Comparison of ENCODE assay signal across 2 cellular contexts in genomic region chr2:58834404-58834803, GRCh38.
TF ChIP-seq lines count a peak whose summit lies in the region.

No MANE protein-coding gene starts in this region.

TF ChIP-seq in IMR-90, 13 proteins besides CTCF, POLR2A, EP300 and RAD21:
- TF ChIP-seq MXI1 (IDR thresholded peaks at IDR 0.05; ENCODE audit: borderline replicate concordance, low read depth, low read length): no peak
- TF ChIP-seq MAZ (IDR thresholded peaks at IDR 0.05; ENCODE audit: borderline replicate concordance, low read depth, low read length): no peak

TF ChIP-seq in K562, 482 proteins besides CTCF, POLR2A, EP300 and RAD21:
- TF ChIP-seq HMG20A (CRISPR knock-in tag; conservative IDR thresholded peaks at IDR 0.05): no peak
- TF ChIP-seq MTA1 (IDR thresholded peaks at IDR 0.05; ENCODE audit: borderline replicate concordance): no peak
- no peak for TF ChIP-seq SP2 (IDR thresholded peaks at IDR 0.05; ENCODE audit: extremely low read depth, low read depth, low read length, poor library complexity, severe bottlenecking)
- peak; percentile 28 to 87; a peak in 1 of 4 replicates for TF ChIP-seq TEAD1 (CRISPR knock-in tag; IDR thresholded peaks at IDR 0.05)
- TF ChIP-seq ZNF212 (CRISPR knock-in tag; IDR thresholded peaks at IDR 0.05): no peak
- no peak for TF ChIP-seq CTBP1 (IDR thresholded peaks at IDR 0.05; ENCODE audit: borderline replicate concordance)
- TF ChIP-seq ZBTB9 (CRISPR knock-in tag; IDR thresholded peaks at IDR 0.05): no peak
- no peak for TF ChIP-seq RCOR1 (IDR thresholded peaks at IDR 0.05; ENCODE audit: borderline replicate concordance in 1 of 2, low read depth in 2 of 2, low read length in 2 of 2)
- no peak for TF ChIP-seq E2F6 (IDR thresholded peaks at IDR 0.05; ENCODE audit: borderline replicate concordance in 1 of 2, extremely low read depth in 1 of 2, insufficient read depth in 1 of 2, insufficient read length in 1 of 2, low read depth in 1 of 2, low read length in 1 of 2, poor library complexity in 1 of 2, severe bottlenecking in 1 of 2)
- no peak for TF ChIP-seq ZFP1 (CRISPR knock-in tag; IDR thresholded peaks at IDR 0.05)
- TF ChIP-seq ZNF584 (CRISPR knock-in tag; IDR thresholded peaks at IDR 0.05; ENCODE audit: low read depth): no peak
- TF ChIP-seq EHMT2 (IDR thresholded peaks at IDR 0.05): peak; percentile 94
- no peak for TF ChIP-seq STAT5A (IDR thresholded peaks at IDR 0.05; ENCODE audit: borderline replicate concordance, low read length)
- no peak for TF ChIP-seq BCOR (IDR thresholded peaks at IDR 0.05)
- peak; percentile 94 for TF ChIP-seq REST (CRISPR knock-in tag; IDR thresholded peaks at IDR 0.05; ENCODE audit: low read depth)
- no peak for TF ChIP-seq HOMEZ (CRISPR knock-in tag; IDR thresholded peaks at IDR 0.05)
- peak; percentile 61 for TF ChIP-seq TEAD2 (tag; IDR thresholded peaks at IDR 0.05)
- TF ChIP-seq MBD2 (IDR thresholded peaks at IDR 0.05; ENCODE audit: borderline replicate concordance, low read depth): no peak
- no peak for TF ChIP-seq CHD1 (IDR thresholded peaks at IDR 0.05; ENCODE audit: low read length)
- TF ChIP-seq U2AF2 (optimal IDR thresholded peaks at IDR 0.05; ENCODE audit: low read depth, low read length): no peak
- peak; percentile 87 for TF ChIP-seq MIER1 (IDR thresholded peaks at IDR 0.05; ENCODE audit: low read depth)
- TF ChIP-seq NR0B1 (IDR thresholded peaks at IDR 0.05; ENCODE audit: partially characterized antibody): no peak
- no peak for TF ChIP-seq TRIM24 (IDR thresholded peaks at IDR 0.05)
- TF ChIP-seq THAP12 (CRISPR knock-in tag; IDR thresholded peaks at IDR 0.05): no peak
- TF ChIP-seq TEAD4 (IDR thresholded peaks at IDR 0.05; ENCODE audit: low read length): peak; percentile 76
- TF ChIP-seq TEAD4 (CRISPR knock-in tag; IDR thresholded peaks at IDR 0.05; ENCODE audit: borderline replicate concordance): no peak
- peak in 1 of 2 experiments; percentile 58 for TF ChIP-seq AFF1 (IDR thresholded peaks at IDR 0.05; ENCODE audit: low read depth in 1 of 2, partially characterized antibody in 2 of 2)
- no peak for TF ChIP-seq ESRRB (CRISPR knock-in tag; IDR thresholded peaks at IDR 0.05; ENCODE audit: borderline replicate concordance)
- no peak for TF ChIP-seq MEF2D (tag; conservative IDR thresholded peaks at IDR 0.05; ENCODE audit: low read depth)
- no peak for TF ChIP-seq SMAD4 (CRISPR knock-in tag; conservative IDR thresholded peaks at IDR 0.05)
